In the genomic region with DNA sequence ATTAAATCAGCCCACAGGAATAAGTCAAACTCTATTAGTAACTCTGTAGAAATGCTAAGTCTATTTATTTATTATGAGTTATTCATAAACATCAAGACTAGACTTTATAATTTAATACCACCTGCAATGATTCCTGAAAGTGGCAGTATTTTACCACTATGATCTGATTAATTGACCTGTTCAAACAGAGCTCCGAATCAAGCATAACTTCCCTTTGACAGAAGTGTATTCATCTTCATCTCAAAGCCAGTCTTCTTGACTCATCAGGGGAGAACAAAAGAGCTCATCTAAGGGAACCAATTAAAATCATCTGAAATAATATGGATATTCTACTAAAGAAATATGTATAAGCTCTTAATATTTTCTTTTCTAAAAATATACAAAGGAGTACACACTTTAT, we compare ENCODE assay signal across 23 cellular contexts.
DNase-seq lines count a peak whose midpoint lies in the region; ATAC-seq and TF ChIP-seq lines count a peak whose summit lies in the region.
"Had no signal": no experiment of that assay in that cellular context is flagged by ENCODE, and none has a peak within 500 bp of the region (broad histone marks: within the 10 kb centered on the region; RNA-seq: fewer than 3 reads in every experiment).

No MANE protein-coding gene starts in this region.

- no peak overlapping the region for H3K9ac ChIP-seq in mammary epithelial cell (ENCODE audit: insufficient read depth, low read length)
- H3K9ac ChIP-seq: BLaER1 treated with 17β-estradiol and CSF1 and Interleukin-3, amounts not matched to agents 10 nM and 100 nM had no signal

- H3K27ac Mint-ChIP-seq in MCF 10A (ENCODE audit: low read depth, unreplicated experiment) = no peak overlapping the region
- no peak overlapping the region for H3K27ac Mint-ChIP-seq in stimulated activated naive B cell treated with anti-CD40 and anti-IgM and Interleukin-4, amounts not matched to agents 10 μg/mL and 1 μg/mL and 100 μg/mL, for 72 hours
- H3K27ac Mint-ChIP-seq in immature natural killer cell = no peak overlapping the region
- H3K27ac Mint-ChIP-seq: B cell; CD4-positive, alpha-beta T cell; CD8-positive, alpha-beta T cell had no signal

- no peaks in the 10 kb centered on the region for H4K20me1 ChIP-seq in mammary epithelial cell (ENCODE audit: insufficient read depth, low read length)
- H4K20me1 ChIP-seq: BLaER1 treated with 17β-estradiol and CSF1 and Interleukin-3, amounts not matched to agents 10 nM and 100 nM had no signal

- H3K27ac ChIP-seq in mammary epithelial cell (ENCODE audit: insufficient read depth, low read depth, low read length) = no peak overlapping the region
- H3K27ac ChIP-seq: 22Rv1; A549; BLaER1 treated with 17β-estradiol and CSF1 and Interleukin-3, amounts not matched to agents 10 nM and 100 nM; C4-2B had no signal

- H3K4me1 Mint-ChIP-seq in MCF 10A (ENCODE audit: insufficient read depth, unreplicated experiment) (no peaks in the 10 kb centered on the region), immature natural killer cell (no peaks in the 10 kb centered on the region)
- H3K4me1 Mint-ChIP-seq in stimulated activated naive B cell treated with anti-CD40 and anti-IgM and Interleukin-4, amounts not matched to agents 10 μg/mL and 1 μg/mL and 100 μg/mL, for 72 hours = no peaks in the 10 kb centered on the region
- H3K4me1 Mint-ChIP-seq: B cell had no signal

- H3K4me1 ChIP-seq in mammary epithelial cell (ENCODE audit: insufficient read depth, low read length) = peaks cover 13% of the 10 kb centered on the region
- H3K4me1 ChIP-seq: A549; BLaER1 treated with 17β-estradiol and CSF1 and Interleukin-3, amounts not matched to agents 10 nM and 100 nM; Caco-2 had no signal

- dilution Hi-C loops in mammary epithelial cell (cut with HindIII; ENCODE audit: low sequenced_read_pairs) = no loop called here

- H2AFZ ChIP-seq in mammary epithelial cell (ENCODE audit: low read depth, low read length) = no peak overlapping the region

- no peak for ATAC-seq in stimulated activated naive B cell treated with anti-CD40 and anti-IgM and Interleukin-4, amounts not matched to agents 10 μg/mL and 1 μg/mL and 100 μg/mL, for 72 hours (replicated peaks)
- ATAC-seq: A549; CD8-positive, alpha-beta T cell; GM12878 had no signal

- H3K27me3 ChIP-seq in mammary epithelial cell (ENCODE audit: insufficient read depth, low read length) = no peaks in the 10 kb centered on the region
- H3K27me3 ChIP-seq: BLaER1 treated with 17β-estradiol and CSF1 and Interleukin-3, amounts not matched to agents 10 nM and 100 nM had no signal

- no peaks in the 10 kb centered on the region for H3K9me3 ChIP-seq in mammary epithelial cell (replicated peaks; ENCODE audit: insufficient read depth, low read length)
- H3K9me3 ChIP-seq: A549, Caco-2 had no signal

- DNase-seq in mammary epithelial cell (peak; percentile 33), MCF 10A (ENCODE audit: unreplicated experiment) (no peak), epithelial cell of esophagus (ENCODE audit: low read depth) (peak; percentile 33), immature natural killer cell (no peak)
- no peak for DNase-seq in stimulated activated naive B cell treated with anti-CD40 and anti-IgM and Interleukin-4, amounts not matched to agents 10 μg/mL and 1 μg/mL and 100 μg/mL, for 72 hours
- DNase-seq: AML-193; Caco-2; Calu3; CD4-positive, alpha-beta T cell; CD8-positive, alpha-beta T cell; DMS 273 treated with DMSO at 0.1 percent for 48 hours; DMS153; DMS53; DMS79; DND-41; EL; GDM1 had no signal

- CTCF ChIA-PET in mammary epithelial cell (lab: Charles Lee; ENCODE audit: low non-redundant PET) = no interaction called here
- CTCF ChIA-PET in MCF 10A (lab: Yijun Ruan, JAX) = no interaction called here

- 33% methylated on average over 1 of the region's 1 CpG for WGBS in mammary epithelial cell (ENCODE audit: low coverage, missing lambda C conversion rate)

- H3K4me3 ChIP-seq in mammary epithelial cell (replicated peaks in 1 of 3; ENCODE audit: insufficient read depth in 1 of 3, low read depth in 2 of 3, low read length in 3 of 3) (no peak overlapping the region), epithelial cell of esophagus (ENCODE audit: low read length) (no peak overlapping the region)
- H3K4me3 ChIP-seq: A549; BLaER1 treated with 17β-estradiol and CSF1 and Interleukin-3, amounts not matched to agents 10 nM and 100 nM; GM12878 had no signal

- POLR2A ChIA-PET in MCF 10A (lab: Yijun Ruan, JAX) = no interaction called here

- H3K36me3 Mint-ChIP-seq in MCF 10A (ENCODE audit: insufficient read depth, unreplicated experiment) (peaks cover 5% of the 10 kb centered on the region), immature natural killer cell (peaks cover 0 to 4% (median 0%) of the 10 kb centered on the region in 3 donors)
- H3K36me3 Mint-ChIP-seq in stimulated activated naive B cell treated with anti-CD40 and anti-IgM and Interleukin-4, amounts not matched to agents 10 μg/mL and 1 μg/mL and 100 μg/mL, for 72 hours = peaks cover 2 to 8% of the 10 kb centered on the region in 2 donors

- TF ChIP-seq CTCF in mammary epithelial cell (conservative IDR thresholded peaks at IDR 0.05 in 1 of 2, IDR thresholded peaks at IDR 0.05 in 1 of 2; ENCODE audit: extremely low read depth in 1 of 2, insufficient read depth in 1 of 2, low read depth in 1 of 2, low read length in 2 of 2) = no peak
- TF ChIP-seq CTCF in MCF 10A (IDR thresholded peaks at IDR 0.05; ENCODE audit: unreplicated experiment) = no peak
- no peak for TF ChIP-seq CTCF in epithelial cell of esophagus (IDR thresholded peaks at IDR 0.05; ENCODE audit: insufficient read depth, low read depth, low read length, missing control alignments)

- in situ Hi-C loops in mammary epithelial cell (cut with MboI; ENCODE audit: low sequenced_read_pairs in 2 of 2) = loop anchor here in 1 of 2 donors (25.0 kb wide), 1 partner anchor 165 kb away; no protein-coding TSS in a partner anchor

- no peak overlapping the region for H3K4me2 ChIP-seq in mammary epithelial cell (ENCODE audit: insufficient read depth, low read depth, low read length)
- H3K4me2 ChIP-seq: A549; BLaER1 treated with 17β-estradiol and CSF1 and Interleukin-3, amounts not matched to agents 10 nM and 100 nM had no signal

- no peaks in the 10 kb centered on the region for H3K79me2 ChIP-seq in mammary epithelial cell (ENCODE audit: insufficient read depth, low read length)

- H3K27me3 Mint-ChIP-seq in MCF 10A (ENCODE audit: insufficient read depth, unreplicated experiment) (no peaks in the 10 kb centered on the region), immature natural killer cell (ENCODE audit: low read depth in 3 of 3) (peaks cover 1 to 2% (median 2%) of the 10 kb centered on the region in 3 donors)
- H3K27me3 Mint-ChIP-seq in stimulated activated naive B cell treated with anti-CD40 and anti-IgM and Interleukin-4, amounts not matched to agents 10 μg/mL and 1 μg/mL and 100 μg/mL, for 72 hours = peaks cover 7 to 18% of the 10 kb centered on the region in 2 donors

- intact Hi-C loops in mammary epithelial cell (cut with micrococcal nuclease) = no loop called here
- intact Hi-C loops in MCF 10A (cut with micrococcal nuclease) = no loop called here

- H3K4me3 Mint-ChIP-seq in MCF 10A (ENCODE audit: unreplicated experiment) (no peak overlapping the region), immature natural killer cell (no peak overlapping the region)
- H3K4me3 Mint-ChIP-seq in stimulated activated naive B cell treated with anti-CD40 and anti-IgM and Interleukin-4, amounts not matched to agents 10 μg/mL and 1 μg/mL and 100 μg/mL, for 72 hours = no peak overlapping the region
- H3K4me3 Mint-ChIP-seq: B cell; CD4-positive, alpha-beta T cell; CD8-positive, alpha-beta T cell had no signal

- H3K9me3 Mint-ChIP-seq in MCF 10A (ENCODE audit: unreplicated experiment) = no peaks in the 10 kb centered on the region
- H3K9me3 Mint-ChIP-seq in stimulated activated naive B cell treated with anti-CD40 and anti-IgM and Interleukin-4, amounts not matched to agents 10 μg/mL and 1 μg/mL and 100 μg/mL, for 72 hours = peaks cover 4 to 7% of the 10 kb centered on the region in 2 donors
- peaks cover 0 to 12% (median 5%) of the 10 kb centered on the region in 6 donors for H3K9me3 Mint-ChIP-seq in immature natural killer cell

- no TSS peak for BruUV-seq in mammary epithelial cell (replicated peaks; lab: Mats Ljungman, UMichigan)
- BruUV-seq in MCF 10A (replicated peaks; lab: Mats Ljungman, UMichigan) = no TSS peak

- H3K36me3 ChIP-seq in mammary epithelial cell (ENCODE audit: insufficient read depth, low read length) = no peaks in the 10 kb centered on the region

Comparison
In these comparisons a context has a peak if more than half of its experiments do, and no peak if none do; other contexts are left out.
1. DNase-seq: peak in mammary epithelial cell (single experiment) and epithelial cell of esophagus (single experiment); none in MCF 10A (single experiment), stimulated activated naive B cell treated with anti-CD40 and anti-IgM and Interleukin-4, amounts not matched to agents 10 μg/mL and 1 μg/mL and 100 μg/mL, for 72 hours (single experiment) and immature natural killer cell (0 of 3).